1 cellular context compared by ENCODE assay signal in the genomic region with DNA sequence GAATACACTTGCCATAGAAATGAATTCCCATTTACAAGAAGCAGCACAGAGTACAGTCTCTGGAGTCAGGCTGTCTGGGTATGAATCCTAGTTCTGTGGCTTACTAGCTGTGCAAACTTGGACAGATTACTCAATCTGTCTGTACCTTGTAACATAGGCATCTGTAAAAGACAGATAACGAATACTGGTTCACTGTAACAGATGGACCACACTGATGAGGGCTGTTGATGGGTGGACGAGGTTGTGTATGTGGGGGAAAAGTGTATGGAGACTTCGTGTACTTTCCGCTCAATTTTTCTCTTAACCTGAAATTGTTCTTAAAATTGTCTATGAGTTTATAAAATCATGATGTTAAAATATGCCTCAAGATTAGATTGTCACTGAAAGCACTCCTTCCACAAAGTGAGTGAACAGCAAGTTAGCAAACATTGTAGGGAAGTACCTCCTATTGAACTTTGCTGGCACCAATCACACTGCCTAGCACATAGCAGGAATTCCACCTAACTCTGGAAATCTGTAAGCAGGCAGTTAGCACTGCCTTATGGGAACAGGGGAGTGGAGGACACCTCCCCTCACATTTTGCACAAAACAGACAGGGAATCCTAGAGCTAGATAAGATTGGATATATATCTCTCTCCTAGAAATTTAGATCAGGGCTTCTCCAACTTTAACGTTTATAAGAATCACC.
TF ChIP-seq lines count a peak whose summit lies in the region.

No MANE protein-coding gene starts in this region.

TF ChIP-seq in GM23338, 12 proteins besides CTCF, POLR2A, EP300 and RAD21 (continued from another document):
- TF ChIP-seq ZNF462 (CRISPR knock-in tag; IDR thresholded peaks at IDR 0.05) (no peak), EZH2 (IDR thresholded peaks at IDR 0.05; ENCODE audit: low read depth, unreplicated experiment) (no peak)
